ENCODE assay signal across 8 cellular contexts in genomic region chr15:58212909-58213526, GRCh38.
A peak's percentile ranks its signal among the peaks of the same experiment; 100 is the strongest.
DNase-seq lines count a peak whose midpoint lies in the region; TF ChIP-seq lines count a peak whose summit lies in the region.

No MANE protein-coding gene starts in this region.

- TF ChIP-seq CTCF in HFF-Myc (IDR thresholded peaks at IDR 0.05; ENCODE audit: low read depth, low read length, missing control alignments), result peak; percentile 63

- H3K4me3 ChIP-seq in HFF-Myc (replicated peaks; ENCODE audit: low read depth, low read length), result no peak overlapping the region

- in situ Hi-C loops in SK-MEL-5 (cut with HindIII; ENCODE audit: low pct_unique_long_range_greater_than_20kb, low sequenced_read_pairs), result no loop called here

- DNase-seq in AG20443 (ENCODE audit: low spot score) (peak; percentile 63), HFF-Myc (ENCODE audit: extremely low read depth, low read depth) (no peak), SK-MEL-5 (ENCODE audit: low read depth, low spot score) (peak; percentile 87), foreskin melanocyte (peak; percentile 61), superior temporal gyrus (ENCODE audit: extremely low spot score) (peak; percentile 48), SIG-M5 (lab: John Stamatoyannopoulos, UW) (no peak), DMS153 treated with DMSO at 0.1 percent for 48 hours (lab: John Stamatoyannopoulos, UW; ENCODE audit: unreplicated experiment) (no peak)
- no peak for DNase-seq in activated naive CD4-positive, alpha-beta T cell treated with anti-CD3 and anti-CD28 coated beads, Interleukin-2, amount 50 U/mL, for 16 hours

Comparison
In these comparisons a context has a peak if more than half of its experiments do, and no peak if none do; other contexts are left out.
1. DNase-seq: peak in AG20443 (single experiment), SK-MEL-5 (single experiment), foreskin melanocyte (single experiment) and superior temporal gyrus (single experiment); none in HFF-Myc (single experiment), SIG-M5 (single experiment), activated naive CD4-positive, alpha-beta T cell treated with anti-CD3 and anti-CD28 coated beads, Interleukin-2, amount 50 U/mL, for 16 hours (single experiment) and DMS153 treated with DMSO at 0.1 percent for 48 hours (single experiment).